In genomic region chr10:43961523-43962345, GRCh38 we compare ENCODE assay signal across 15 cellular contexts.
DNase-seq lines count a peak whose midpoint lies in the region; ATAC-seq and TF ChIP-seq lines count a peak whose summit lies in the region.
"Had no signal": no experiment of that assay in that cellular context is flagged by ENCODE, and none has a peak within 500 bp of the region (broad histone marks: within the 10 kb centered on the region; RNA-seq: fewer than 3 reads in every experiment).

No MANE protein-coding gene starts in this region.

- no peak for TF ChIP-seq POLR2A in lower leg skin (IDR thresholded peaks at IDR 0.05)

- H3K9ac ChIP-seq in adipocyte (ENCODE audit: low read length), result no peak overlapping the region
- H3K9ac ChIP-seq: KMS-11 had no signal

- intact Hi-C loops in lower leg skin (cut with DNase I; ENCODE audit: low total_unique reads) (no loop called here), tibial artery (cut with DNase I; ENCODE audit: low total_unique reads) (loop anchor here (10.0 kb wide), 2 partner anchors 53 to 137 kb away; no protein-coding TSS in a partner anchor)

- ATAC-seq in GM19467 (IDR thresholded peaks at IDR 0.05; ENCODE audit: unreplicated experiment) (no peak), HG03025 (IDR thresholded peaks at IDR 0.05; ENCODE audit: low FRiP score, unreplicated experiment) (no peak), HG03520 (IDR thresholded peaks at IDR 0.05; ENCODE audit: unreplicated experiment) (no peak)
- ATAC-seq: GM12878; stimulated activated effector memory CD8-positive, alpha-beta T cell treated with anti-CD3 and anti-CD28 coated beads, Interleukin-12 subunit alpha, Interleukin-12 subunit beta, amount 100 ng/mL, for 72 hours had no signal

- H3K36me3 ChIP-seq in adipocyte (ENCODE audit: control insufficient read depth, insufficient read depth, low read length, severe bottlenecking) (no peaks in the 10 kb centered on the region), tibial artery (no peaks in the 10 kb centered on the region)
- H3K36me3 ChIP-seq: cardiac muscle cell, SJSA1 had no signal

- DNase-seq in adipocyte (ENCODE audit: low read depth) (peak; percentile 6), fibroblast of the aortic adventitia (ENCODE audit: low read depth) (peak; percentile 22), lower leg skin (ENCODE audit: low spot score in 2 of 2) (peak; percentile 7 to 70), tibial artery (peak in 1 of 2 donors; percentile 64)
- DNase-seq: activated CD4-positive, alpha-beta T cell treated with anti-CD3 and anti-CD28 coated beads for 1 hour; NCI-H1092; NCI-H526 had no signal

- H3K9me3 ChIP-seq in adipocyte (ENCODE audit: control insufficient read depth, low read length) (no peaks in the 10 kb centered on the region), tibial artery (no peaks in the 10 kb centered on the region)
- H3K9me3 ChIP-seq: SJSA1 had no signal

- H3K4me1 ChIP-seq in adipocyte (ENCODE audit: control insufficient read depth, insufficient read depth, low read length), result peaks cover 10% of the 10 kb centered on the region
- H3K4me1 ChIP-seq in tibial artery, result peaks cover 5 to 78% (median 53%) of the 10 kb centered on the region in 4 donors
- H3K4me1 ChIP-seq: SJSA1 had no signal

- no peak for TF ChIP-seq CTCF in fibroblast of the aortic adventitia (IDR thresholded peaks at IDR 0.05; ENCODE audit: insufficient read depth, low read length)
- TF ChIP-seq CTCF in lower leg skin (IDR thresholded peaks at IDR 0.05), result no peak
- TF ChIP-seq CTCF in tibial artery (IDR thresholded peaks at IDR 0.05), result no peak

- peak overlapping the region; percentile 70 to 76 for H3K27ac ChIP-seq in tibial artery
- H3K27ac ChIP-seq: cardiac muscle cell, KMS-11, SJSA1 had no signal

- H3K27me3 ChIP-seq in adipocyte (replicated peaks; ENCODE audit: control insufficient read depth, insufficient read depth, low read length) (peaks cover 40% of the 10 kb centered on the region), tibial artery (no peaks in the 10 kb centered on the region)
- H3K27me3 ChIP-seq: cardiac muscle cell, SJSA1 had no signal

- 88 to 91% methylated on average over 15 of the region's 15 CpGs for WGBS in lower leg skin, 2 donors

- H3K4me3 ChIP-seq in adipocyte (ENCODE audit: low read length), result no peak overlapping the region
- H3K4me3 ChIP-seq in fibroblast of the aortic adventitia (ENCODE audit: low read depth, low read length), result no peak overlapping the region
- no peak overlapping the region for H3K4me3 ChIP-seq in lower leg skin (ENCODE audit: low read depth, poor library complexity, severe bottlenecking)
- H3K4me3 ChIP-seq in tibial artery, result no peak overlapping the region
- H3K4me3 ChIP-seq: cardiac muscle cell, GM12878, SJSA1 had no signal
